1 cellular context compared by ENCODE assay signal in the genomic region with DNA sequence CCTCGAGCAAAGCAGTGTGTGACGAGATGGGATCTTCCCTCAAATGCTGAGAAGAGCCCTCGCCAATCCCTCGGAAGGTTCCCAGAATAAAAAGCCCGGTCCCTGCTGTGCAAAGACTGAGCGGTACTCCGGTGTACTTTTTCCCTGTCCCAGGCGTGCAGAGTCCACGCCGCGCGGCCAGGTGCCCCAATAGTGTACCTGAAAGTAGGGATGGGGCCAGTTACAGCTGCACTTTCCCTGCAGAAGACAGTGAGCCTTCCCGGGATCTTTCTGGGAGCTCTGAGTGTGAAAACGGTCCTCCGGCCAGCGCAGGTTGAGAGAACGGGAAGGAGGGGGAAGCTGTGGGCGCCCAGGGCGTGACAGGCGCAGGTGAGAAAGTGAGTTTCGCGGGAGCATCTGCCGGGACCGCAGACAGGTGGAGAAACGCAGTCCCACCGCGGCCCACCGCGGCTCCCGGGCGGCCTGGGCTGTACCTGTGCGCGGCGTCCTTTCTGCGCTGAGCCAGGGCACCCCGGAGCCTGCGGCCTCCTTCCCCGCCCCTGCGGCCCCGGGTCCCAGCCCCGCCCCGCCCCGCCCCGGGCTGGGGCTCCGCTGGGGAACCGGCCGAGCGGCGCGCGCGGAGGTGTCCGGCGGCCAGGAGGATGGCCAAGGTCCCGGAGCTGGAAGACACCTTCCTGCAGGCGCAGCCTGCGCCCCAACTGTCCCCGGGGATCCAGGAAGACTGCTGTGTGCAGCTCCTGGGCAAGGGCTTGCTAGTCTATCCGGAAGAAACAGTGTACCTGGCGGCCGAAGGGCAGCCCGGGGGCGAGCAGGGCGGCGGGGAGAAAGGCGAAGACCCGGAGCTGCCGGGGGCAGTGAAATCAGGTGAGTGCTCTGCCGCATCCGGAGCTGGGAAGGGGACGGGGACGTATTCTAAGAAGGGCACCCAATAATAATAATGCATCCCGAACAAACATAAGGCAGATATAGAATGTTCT.
A peak's percentile ranks its signal among the peaks of the same experiment; 100 is the strongest.
TF ChIP-seq lines count a peak whose summit lies in the region.

A gene with protein sequence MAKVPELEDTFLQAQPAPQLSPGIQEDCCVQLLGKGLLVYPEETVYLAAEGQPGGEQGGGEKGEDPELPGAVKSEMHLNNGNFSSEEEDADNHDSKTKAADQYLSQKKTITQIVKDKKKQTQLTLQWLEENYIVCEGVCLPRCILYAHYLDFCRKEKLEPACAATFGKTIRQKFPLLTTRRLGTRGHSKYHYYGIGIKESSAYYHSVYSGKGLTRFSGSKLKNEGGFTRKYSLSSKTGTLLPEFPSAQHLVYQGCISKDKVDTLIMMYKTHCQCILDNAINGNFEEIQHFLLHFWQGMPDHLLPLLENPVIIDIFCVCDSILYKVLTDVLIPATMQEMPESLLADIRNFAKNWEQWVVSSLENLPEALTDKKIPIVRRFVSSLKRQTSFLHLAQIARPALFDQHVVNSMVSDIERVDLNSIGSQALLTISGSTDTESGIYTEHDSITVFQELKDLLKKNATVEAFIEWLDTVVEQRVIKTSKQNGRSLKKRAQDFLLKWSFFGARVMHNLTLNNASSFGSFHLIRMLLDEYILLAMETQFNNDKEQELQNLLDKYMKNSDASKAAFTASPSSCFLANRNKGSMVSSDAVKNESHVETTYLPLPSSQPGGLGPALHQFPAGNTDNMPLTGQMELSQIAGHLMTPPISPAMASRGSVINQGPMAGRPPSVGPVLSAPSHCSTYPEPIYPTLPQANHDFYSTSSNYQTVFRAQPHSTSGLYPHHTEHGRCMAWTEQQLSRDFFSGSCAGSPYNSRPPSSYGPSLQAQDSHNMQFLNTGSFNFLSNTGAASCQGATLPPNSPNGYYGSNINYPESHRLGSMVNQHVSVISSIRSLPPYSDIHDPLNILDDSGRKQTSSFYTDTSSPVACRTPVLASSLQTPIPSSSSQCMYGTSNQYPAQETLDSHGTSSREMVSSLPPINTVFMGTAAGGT (plus strand): TSS at position 608 of the 977 bp plus-strand sequence. CDS start 34 bp downstream, at position 642.

TF ChIP-seq in HEK293, 187 proteins besides CTCF, POLR2A, EP300 and RAD21 (continued from another document):
- TF ChIP-seq, protein P1, sequence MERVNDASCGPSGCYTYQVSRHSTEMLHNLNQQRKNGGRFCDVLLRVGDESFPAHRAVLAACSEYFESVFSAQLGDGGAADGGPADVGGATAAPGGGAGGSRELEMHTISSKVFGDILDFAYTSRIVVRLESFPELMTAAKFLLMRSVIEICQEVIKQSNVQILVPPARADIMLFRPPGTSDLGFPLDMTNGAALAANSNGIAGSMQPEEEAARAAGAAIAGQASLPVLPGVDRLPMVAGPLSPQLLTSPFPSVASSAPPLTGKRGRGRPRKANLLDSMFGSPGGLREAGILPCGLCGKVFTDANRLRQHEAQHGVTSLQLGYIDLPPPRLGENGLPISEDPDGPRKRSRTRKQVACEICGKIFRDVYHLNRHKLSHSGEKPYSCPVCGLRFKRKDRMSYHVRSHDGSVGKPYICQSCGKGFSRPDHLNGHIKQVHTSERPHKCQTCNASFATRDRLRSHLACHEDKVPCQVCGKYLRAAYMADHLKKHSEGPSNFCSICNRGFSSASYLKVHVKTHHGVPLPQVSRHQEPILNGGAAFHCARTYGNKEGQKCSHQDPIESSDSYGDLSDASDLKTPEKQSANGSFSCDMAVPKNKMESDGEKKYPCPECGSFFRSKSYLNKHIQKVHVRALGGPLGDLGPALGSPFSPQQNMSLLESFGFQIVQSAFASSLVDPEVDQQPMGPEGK (tag by site-specific recombination; IDR thresholded peaks at IDR 0.05), result peak; percentile 31; the same call in 1 of the 2 replicates
- TF ChIP-seq ZBTB8A (tag by site-specific recombination; IDR thresholded peaks at IDR 0.05) (peak; percentile 54), SETDB1 (IDR thresholded peaks at IDR 0.05; ENCODE audit: insufficient read length, low read length) (no peak), SP3 (tag by site-specific recombination; IDR thresholded peaks at IDR 0.05) (peak; percentile 30; the same call in 1 of the 2 replicates), SP2 (tag by site-specific recombination; IDR thresholded peaks at IDR 0.05) (0 out of 2 replicates have a peak, but pooled peaks have one; percentile 9), ZNF654 (tag by site-specific recombination; IDR thresholded peaks at IDR 0.05; ENCODE audit: low read depth) (no peak), GLIS2 (tag by site-specific recombination; IDR thresholded peaks at IDR 0.05) (peak; percentile 39; the same call in 1 of the 2 replicates)
